In the genomic region with DNA sequence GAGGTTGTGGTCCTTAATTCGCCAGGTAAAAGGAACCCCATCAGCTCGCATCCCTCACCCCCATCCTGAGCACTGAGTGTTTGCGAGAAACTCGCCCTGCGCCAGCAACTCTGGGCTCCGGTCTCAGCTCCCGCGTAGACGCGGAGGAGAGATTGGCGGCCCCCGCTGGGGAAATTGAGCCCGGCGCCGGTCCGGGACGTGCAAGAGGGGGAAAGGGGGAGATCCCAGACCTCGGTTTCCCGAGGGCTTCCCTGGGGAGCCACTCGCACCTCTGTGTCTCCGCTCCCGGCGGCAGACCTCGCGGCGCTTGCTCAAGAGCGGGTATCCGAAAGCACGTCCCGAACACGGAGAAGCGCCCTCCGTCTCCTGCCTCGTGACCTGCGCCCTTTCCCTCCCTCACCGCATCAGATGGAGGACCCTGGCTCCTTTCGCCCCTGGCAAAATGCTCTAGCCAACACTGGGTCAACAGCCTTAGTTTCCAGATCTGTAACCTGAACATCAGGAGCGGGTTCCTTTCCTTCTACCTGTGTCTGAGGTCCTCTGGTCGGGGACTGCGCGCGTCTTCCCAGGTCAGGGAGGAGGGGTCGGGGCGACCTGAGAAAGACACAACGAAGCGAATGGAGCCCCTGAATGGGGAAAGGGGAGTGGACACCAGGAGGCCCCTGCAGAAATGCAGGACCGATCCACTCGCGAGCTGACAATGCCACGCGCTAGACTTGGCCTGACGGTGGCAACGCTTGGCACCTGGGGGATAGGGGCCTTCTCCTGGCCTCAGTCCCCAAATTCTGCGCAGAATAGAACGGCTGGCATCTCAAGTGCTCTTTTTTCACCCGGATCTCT, we compare ENCODE assay signal across 9 cellular contexts. TPM values are rescaled to one million over a fixed set of nuclear protein-coding genes. Genes with fewer than 3 reads are reported as not detected.
A peak's percentile ranks its signal among the peaks of the same experiment; 100 is the strongest.
DNase-seq lines count a peak whose midpoint lies in the region; ATAC-seq and TF ChIP-seq lines count a peak whose summit lies in the region.
"Had no signal": no experiment of that assay in that cellular context is flagged by ENCODE, and none has a peak within 500 bp of the region (broad histone marks: within the 10 kb centered on the region; RNA-seq: fewer than 3 reads in every experiment).

No MANE protein-coding gene starts in this region.

- intact Hi-C loops in mammary epithelial cell (cut with micrococcal nuclease): loop anchor here (1.0 to 10.0 kb wide), 17 partner anchors 62 to 1481 kb away; no protein-coding TSS in a partner anchor

- H3K27ac ChIP-seq in mammary epithelial cell (ENCODE audit: insufficient read depth, low read depth, low read length) (peak overlapping the region; percentile 31), layer of hippocampus (ENCODE audit: low read depth, low read length) (peak overlapping the region; percentile 42), skin epidermis (peak overlapping the region in 16 of 21 experiments; percentile 4 to 84 (median 56))

- BruUV-seq in mammary epithelial cell (replicated peaks; lab: Mats Ljungman, UMichigan): no TSS peak

- H3K79me2 ChIP-seq in mammary epithelial cell (ENCODE audit: insufficient read depth, low read length): peaks cover 31% of the 10 kb centered on the region

- peak overlapping the region; percentile 71 for H2AFZ ChIP-seq in mammary epithelial cell (ENCODE audit: low read depth, low read length)

- H3K9me3 ChIP-seq in mammary epithelial cell (replicated peaks; ENCODE audit: insufficient read depth, low read length): no peaks in the 10 kb centered on the region

- H3K27me3 ChIP-seq in mammary epithelial cell (ENCODE audit: insufficient read depth, low read length) (no peaks in the 10 kb centered on the region), layer of hippocampus (ENCODE audit: control insufficient read depth, insufficient read depth, low read length) (peaks cover 2% of the 10 kb centered on the region)

- H3K36me3 ChIP-seq in mammary epithelial cell (ENCODE audit: insufficient read depth, low read length): no peaks in the 10 kb centered on the region

- H3K4me3 ChIP-seq in mammary epithelial cell (replicated peaks in 1 of 3; ENCODE audit: insufficient read depth in 1 of 3, low read depth in 2 of 3, low read length in 3 of 3) (peak overlapping the region; percentile 44 to 50 (median 45)), skin epidermis (peak overlapping the region; percentile 6 to 39 (median 20))

- peaks cover 37% of the 10 kb centered on the region for H3K4me1 ChIP-seq in mammary epithelial cell (ENCODE audit: insufficient read depth, low read length)

- whole genome bisulfite sequencing in mammary epithelial cell (ENCODE audit: low coverage, missing lambda C conversion rate): 6% methylated on average over 29 of the region's 56 CpGs

- no peak for ATAC-seq in GM18907 (IDR thresholded peaks at IDR 0.05; ENCODE audit: unreplicated experiment)

- peak; percentile 47 for DNase-seq in DMS53 (lab: John Stamatoyannopoulos, UW)
- no peak for DNase-seq in DMS53 treated with DMSO at 0.1 percent for 48 hours (lab: John Stamatoyannopoulos, UW; ENCODE audit: unreplicated experiment)
- peak; percentile 58 for DNase-seq in mammary epithelial cell
- DNase-seq in NCI-H1105 (lab: John Stamatoyannopoulos, UW): no peak
- DNase-seq in SIG-M5 treated with dmso at 0.1 percent for 504 hours (lab: John Stamatoyannopoulos, UW; ENCODE audit: unreplicated experiment): no peak

- H4K20me1 ChIP-seq in mammary epithelial cell (ENCODE audit: insufficient read depth, low read length): peaks cover 3% of the 10 kb centered on the region

- in situ Hi-C loops in mammary epithelial cell (cut with MboI; ENCODE audit: low sequenced_read_pairs in 2 of 2): loop anchor here (5.0 to 25.0 kb wide), 5 partner anchors 143 to 1006 kb away; no protein-coding TSS in a partner anchor

- CTCF ChIA-PET in mammary epithelial cell (lab: Charles Lee; ENCODE audit: low non-redundant PET): no interaction called here

- peak overlapping the region; percentile 92 for H3K4me2 ChIP-seq in mammary epithelial cell (ENCODE audit: insufficient read depth, low read depth, low read length)

- TF ChIP-seq CTCF in mammary epithelial cell (conservative IDR thresholded peaks at IDR 0.05 in 1 of 2, IDR thresholded peaks at IDR 0.05 in 1 of 2; ENCODE audit: extremely low read depth in 1 of 2, insufficient read depth in 1 of 2, low read depth in 1 of 2, low read length in 2 of 2): no peak

- peak overlapping the region; percentile 16 for H3K9ac ChIP-seq in mammary epithelial cell (ENCODE audit: insufficient read depth, low read length)

- dilution Hi-C loops in mammary epithelial cell (cut with HindIII; ENCODE audit: low sequenced_read_pairs): no loop called here

RNA-seq across cellular contexts. Expression of a gene that starts 2.9 kb away (rescaled TPM):
- total RNA-seq in mammary epithelial cell: 10 to 100 TPM; 77.4 to 81.9 TPM
- 31.6 TPM for polyA plus RNA-seq in mammary epithelial cell
- 33.8 TPM for polyA minus RNA-seq in mammary epithelial cell
- total RNA-seq: dermis microvascular lymphatic vessel endothelial cell had no signal

Comparison
In these comparisons a context has a peak if more than half of its experiments do, and no peak if none do; other contexts are left out.
1. DNase-seq: peak in DMS53 (single experiment) and mammary epithelial cell (single experiment); none in DMS53 treated with DMSO at 0.1 percent for 48 hours (single experiment), NCI-H1105 (single experiment) and SIG-M5 treated with dmso at 0.1 percent for 504 hours (single experiment).
2. Peak in every context shown above with its lines, with median percentiles within 50 percentile points of each other: H3K27ac ChIP-seq.